Comparison of ENCODE assay signal across 8 cellular contexts in the genomic region with DNA sequence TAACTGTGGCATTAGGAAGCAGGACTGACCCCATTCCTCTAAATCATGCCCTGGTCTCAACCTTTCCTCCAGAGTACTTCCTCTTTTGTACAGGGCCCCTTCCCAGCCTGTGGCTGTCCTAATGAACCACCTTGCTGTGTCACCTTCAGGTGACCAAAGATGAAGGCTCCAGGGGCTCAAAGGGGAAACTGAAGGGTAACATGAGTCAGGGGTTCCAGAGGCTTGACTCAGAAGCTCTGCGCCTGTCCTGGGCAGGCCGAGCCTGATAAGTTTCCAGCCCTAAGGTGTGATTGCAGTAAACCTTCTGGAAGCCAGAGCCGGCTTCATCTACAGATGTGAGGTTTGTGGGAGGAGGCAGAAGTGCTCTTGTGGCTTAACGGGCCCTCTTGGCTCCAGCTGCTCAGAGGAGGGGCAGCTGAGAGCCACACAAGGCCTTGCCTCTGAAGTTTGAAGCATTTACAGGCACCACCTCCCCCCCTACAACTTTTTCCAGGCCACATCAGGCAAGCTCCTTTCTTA.
DNase-seq lines count a peak whose midpoint lies in the region; ATAC-seq, FAIRE-seq and TF ChIP-seq lines count a peak whose summit lies in the region.

No MANE protein-coding gene starts in this region.

- peak; percentile 73 for ATAC-seq in HG03432 (IDR thresholded peaks at IDR 0.05; ENCODE audit: unreplicated experiment)
- ATAC-seq in right lobe of liver = no peak

- H3K27ac ChIP-seq in right lobe of liver = no peak overlapping the region

- WGBS in right lobe of liver (ENCODE audit: insufficient coverage, low coverage, low lambda C conversion rate, missing lambda C conversion rate) = 55% methylated on average over 4 of the region's 4 CpGs

- peaks cover 0 to 2% (median 0%) of the 10 kb centered on the region in 4 donors for H3K36me3 ChIP-seq in right lobe of liver

- H3K27me3 ChIP-seq in right lobe of liver = no peaks in the 10 kb centered on the region

- H3K4me3 ChIP-seq in fibroblast of the aortic adventitia (ENCODE audit: low read depth, low read length) (no peak overlapping the region), right lobe of liver (no peak overlapping the region)

- no peaks in the 10 kb centered on the region for H3K4me1 ChIP-seq in right lobe of liver

- H3K9me3 ChIP-seq in right lobe of liver = no peaks in the 10 kb centered on the region

- intact Hi-C loops in right lobe of liver (cut with DNase I) = no loop called here

- DNase-seq in 8988T (peak; percentile 28), GM19239 (ENCODE audit: insufficient read length, low spot score) (peak; percentile 72), fibroblast of the aortic adventitia (ENCODE audit: low read depth) (peak; percentile 31), right lobe of liver (no peak), HK-2 (ENCODE audit: unreplicated experiment) (no peak)
- DNase-seq in activated CD4-positive, CD25-positive, alpha-beta regulatory T cell treated with anti-CD3 and anti-CD28 coated beads, Interleukin-2, amount 50 U/mL, for 72 hours = peak; percentile 58
- DNase-seq in stimulated activated CD8-positive, alpha-beta memory T cell treated with anti-CD3 and anti-CD28 coated beads, Interleukin-2, amount 100 ng/mL, for 48 hours (ENCODE audit: low read depth in 2 of 2) = peak; percentile 57 to 65

- no peak for TF ChIP-seq POLR2A in right lobe of liver (IDR thresholded peaks at IDR 0.05)

- TF ChIP-seq CTCF in fibroblast of the aortic adventitia (IDR thresholded peaks at IDR 0.05; ENCODE audit: insufficient read depth, low read length) (no peak), right lobe of liver (IDR thresholded peaks at IDR 0.05) (no peak)

- FAIRE-seq in GM19239 (lab: Jason Lieb, UNC) = peak; percentile 95

Comparison
In these comparisons a context has a peak if more than half of its experiments do, and no peak if none do; other contexts are left out.
1. DNase-seq: peak in 8988T (single experiment), GM19239 (single experiment), activated CD4-positive, CD25-positive, alpha-beta regulatory T cell treated with anti-CD3 and anti-CD28 coated beads, Interleukin-2, amount 50 U/mL, for 72 hours (single experiment), fibroblast of the aortic adventitia (single experiment) and stimulated activated CD8-positive, alpha-beta memory T cell treated with anti-CD3 and anti-CD28 coated beads, Interleukin-2, amount 100 ng/mL, for 48 hours (2 of 2); none in right lobe of liver (0 of 3) and HK-2 (single experiment).